Comparison of ENCODE assay signal across 12 cellular contexts in the genomic region with DNA sequence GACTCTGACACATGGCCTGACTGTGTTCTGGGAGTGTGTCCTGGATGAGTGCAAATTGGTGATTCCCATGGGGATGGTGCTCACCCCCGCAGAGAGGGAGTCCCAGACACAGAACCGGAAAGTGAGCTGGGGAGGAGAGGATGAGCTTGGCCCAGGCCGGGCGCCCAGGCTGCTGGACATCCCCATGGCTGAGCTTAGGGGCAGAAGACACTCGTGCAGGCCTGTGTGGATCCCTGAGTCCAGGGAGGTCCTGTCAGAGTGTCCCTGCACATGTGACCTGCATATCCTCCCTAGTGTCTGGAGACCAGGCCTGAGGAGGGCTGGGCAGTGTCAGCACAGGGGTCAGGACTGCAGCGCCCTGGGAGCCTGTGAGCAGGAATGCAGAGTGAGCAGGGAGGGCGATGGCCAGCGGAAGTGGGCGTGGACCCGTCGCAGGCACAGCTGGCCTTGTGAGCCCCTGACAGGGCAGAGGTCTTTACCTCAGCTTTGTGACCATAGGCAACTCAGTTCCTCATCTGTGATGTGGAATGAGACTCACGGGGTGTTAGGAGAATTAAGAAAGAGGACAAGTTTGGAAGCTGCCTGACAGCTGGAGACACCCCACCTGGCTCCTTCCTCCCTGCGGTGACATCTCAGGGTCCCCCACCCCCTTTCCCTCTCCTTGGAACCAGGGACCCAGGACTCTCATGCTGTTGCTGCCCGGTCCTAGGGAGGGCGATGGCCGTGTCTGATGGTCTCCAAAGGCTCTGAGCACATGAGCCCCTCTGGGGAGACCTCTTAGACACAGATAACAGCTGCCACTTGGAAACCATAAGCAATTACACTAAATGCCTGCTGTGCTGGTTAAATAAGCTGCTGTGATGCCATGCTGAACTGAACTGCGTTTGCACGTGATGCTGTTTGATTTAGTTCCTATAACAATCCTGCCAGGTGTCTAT.
DNase-seq lines count a peak whose midpoint lies in the region; ATAC-seq, FAIRE-seq and TF ChIP-seq lines count a peak whose summit lies in the region.
"Had no signal": no experiment of that assay in that cellular context is flagged by ENCODE, and none has a peak within 500 bp of the region (broad histone marks: within the 10 kb centered on the region; RNA-seq: fewer than 3 reads in every experiment).

No MANE protein-coding gene starts in this region.

- ATAC-seq in HG02840 (IDR thresholded peaks at IDR 0.05; ENCODE audit: low FRiP score, unreplicated experiment), result no peak

- BruUV-seq in OCI-LY7 (replicated peaks; lab: Mats Ljungman, UMichigan), result no TSS peak

- H3K9me3 ChIP-seq in OCI-LY7 (ENCODE audit: low read length), result no peaks in the 10 kb centered on the region

- H3K4me1 Mint-ChIP-seq in neural crest cell, result peaks cover 32% of the 10 kb centered on the region

- H3K9me3 Mint-ChIP-seq in neural crest cell, result no peaks in the 10 kb centered on the region
- H3K9me3 Mint-ChIP-seq: CD8-positive, alpha-beta T cell had no signal

- POLR2A ChIA-PET in GM10248 (lab: Yijun Ruan, JAX), result no interaction called here
- POLR2A ChIA-PET in OCI-LY7 (lab: Charles Lee), result no interaction called here

- H3K9me2 ChIP-seq in OCI-LY7 (ENCODE audit: insufficient read depth, low read length), result no peaks in the 10 kb centered on the region

- DNase-seq in ELF-1 (ENCODE audit: low read depth, low spot score), result peak; percentile 86
- peak; percentile 97 for DNase-seq in NCI-H146 treated with DMSO at 0.1 percent for 48 hours (lab: John Stamatoyannopoulos, UW; ENCODE audit: unreplicated experiment)
- DNase-seq in bronchial epithelial cell (ENCODE audit: low read depth), result no peak
- DNase-seq in neural crest cell (ENCODE audit: low read depth, low spot score), result peak; percentile 48
- no peak for DNase-seq in GM10248 (ENCODE audit: extremely low spot score)
- DNase-seq in NCI-H226, result no peak
- DNase-seq in OCI-LY7 (ENCODE audit: low spot score), result no peak
- DNase-seq: nucleus accumbens; stimulated activated CD4-positive, alpha-beta T cell treated with anti-CD3 and anti-CD28 coated beads, Interleukin-1b, Interleukin-23, amount 100 ng/mL, for 48 hours had no signal

- H3K4me3 Mint-ChIP-seq in neural crest cell, result no peak overlapping the region
- H3K4me3 Mint-ChIP-seq: CD8-positive, alpha-beta T cell had no signal

- CTCF ChIA-PET in GM10248 (lab: Yijun Ruan, JAX) (interaction anchor here (1.0 to 1.6 kb wide), 3 partner anchors 9 to 47 kb away, joined by 3 read pairs; no protein-coding TSS in a partner anchor), OCI-LY7 (lab: Charles Lee; ENCODE audit: unreplicated experiment) (no interaction called here)

- no peaks in the 10 kb centered on the region for H4K20me1 ChIP-seq in OCI-LY7 (ENCODE audit: insufficient read depth, low read length)

- no peak overlapping the region for H2AFZ ChIP-seq in OCI-LY7 (ENCODE audit: low read length)

- H3K27ac Mint-ChIP-seq in neural crest cell (ENCODE audit: unreplicated experiment), result peak overlapping the region; percentile 59
- H3K27ac Mint-ChIP-seq: CD8-positive, alpha-beta T cell had no signal

- no peaks in the 10 kb centered on the region for H3K4me1 ChIP-seq in OCI-LY7 (ENCODE audit: insufficient read depth, low read length, poor library complexity, severe bottlenecking)

- no peaks in the 10 kb centered on the region for H3K27me3 ChIP-seq in bronchial epithelial cell (ENCODE audit: control insufficient read depth, insufficient read depth, low read length)

- no peak for TF ChIP-seq CTCF in bronchial epithelial cell (IDR thresholded peaks at IDR 0.05; ENCODE audit: insufficient read depth, low read length, severe bottlenecking)
- TF ChIP-seq CTCF in neural crest cell (conservative IDR thresholded peaks at IDR 0.05), result no peak
- no peak for TF ChIP-seq CTCF in GM10248 (IDR thresholded peaks at IDR 0.05; ENCODE audit: control extremely low read depth, extremely low read depth, low read depth, missing control alignments)
- TF ChIP-seq CTCF in OCI-LY7 (conservative IDR thresholded peaks at IDR 0.05; ENCODE audit: low read length), result no peak

- no peaks in the 10 kb centered on the region for H3K79me2 ChIP-seq in OCI-LY7 (ENCODE audit: insufficient read depth, low read depth, low read length)

- peak; percentile 66 for FAIRE-seq in bronchial epithelial cell (lab: Jason Lieb, UNC)
- FAIRE-seq: islet of Langerhans had no signal

- H3K4me2 ChIP-seq in OCI-LY7 (ENCODE audit: low read length), result no peak overlapping the region

- no peaks in the 10 kb centered on the region for H3K36me3 Mint-ChIP-seq in neural crest cell (ENCODE audit: low read depth)
- H3K36me3 Mint-ChIP-seq: CD8-positive, alpha-beta T cell had no signal

- no peak overlapping the region for H3K4me3 ChIP-seq in bronchial epithelial cell (ENCODE audit: low read depth, low read length)
- H3K4me3 ChIP-seq in OCI-LY7 (ENCODE audit: low read depth, low read length, poor library complexity, severe bottlenecking), result no peak overlapping the region

- intact Hi-C loops in OCI-LY7 (cut with micrococcal nuclease; ENCODE audit: unreplicated experiment), result no loop called here

- H3K27me3 Mint-ChIP-seq in neural crest cell (ENCODE audit: low read depth), result peaks cover 67% of the 10 kb centered on the region

- H3K27ac ChIP-seq in OCI-LY7 (ENCODE audit: low read depth, low read length, poor library complexity, severe bottlenecking), result no peak overlapping the region

- no peaks in the 10 kb centered on the region for H3K36me3 ChIP-seq in bronchial epithelial cell (ENCODE audit: control insufficient read depth, insufficient read depth, low read length)
- no peaks in the 10 kb centered on the region for H3K36me3 ChIP-seq in OCI-LY7 (ENCODE audit: insufficient read depth, low read length)

Comparison
In these comparisons a context has a peak if more than half of its experiments do, and no peak if none do; other contexts are left out.
1. DNase-seq: peak in ELF-1 (single experiment), NCI-H146 treated with DMSO at 0.1 percent for 48 hours (single experiment) and neural crest cell (single experiment); none in bronchial epithelial cell (single experiment), GM10248 (single experiment), NCI-H226 (single experiment) and OCI-LY7 (single experiment).